In the genomic region with DNA sequence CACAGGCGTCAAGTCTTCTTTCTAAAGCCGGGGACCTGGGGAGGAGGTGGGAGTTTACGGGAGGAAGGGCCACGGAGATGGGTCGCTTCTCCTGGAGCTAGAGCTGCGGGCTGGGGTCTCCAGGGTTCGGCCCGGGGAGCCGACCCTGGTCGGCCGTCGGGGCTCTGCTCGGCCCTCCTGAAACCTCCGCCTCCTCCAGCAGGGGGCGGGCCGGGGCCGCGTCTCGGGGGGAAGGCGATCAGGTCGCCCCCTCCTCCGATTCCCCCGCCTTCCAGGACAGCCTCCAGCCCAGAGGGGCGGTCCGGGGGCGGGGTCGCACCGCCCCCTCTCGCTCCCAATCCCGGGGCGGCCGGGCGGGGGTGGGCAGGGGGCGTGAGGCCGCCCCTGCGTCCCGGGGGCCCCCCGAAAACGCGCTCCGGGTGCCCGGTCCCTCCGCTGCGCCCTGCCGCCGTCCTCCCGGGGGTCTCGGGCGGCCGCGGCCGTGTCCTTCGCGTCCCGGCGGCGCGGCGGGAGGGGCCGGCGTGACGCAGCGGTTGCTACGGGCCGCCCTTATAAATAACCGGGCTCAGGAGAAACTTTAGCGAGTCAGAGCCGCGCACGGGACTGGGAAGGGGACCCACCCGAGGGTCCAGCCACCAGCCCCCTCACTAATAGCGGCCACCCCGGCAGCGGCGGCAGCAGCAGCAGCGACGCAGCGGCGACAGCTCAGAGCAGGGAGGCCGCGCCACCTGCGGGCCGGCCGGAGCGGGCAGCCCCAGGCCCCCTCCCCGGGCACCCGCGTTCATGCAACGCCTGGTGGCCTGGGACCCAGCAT, we compare ENCODE assay signal across 1 cellular context.
TF ChIP-seq lines count a peak whose summit lies in the region.

CEBPB (plus strand) TSS at position 580 of the 814 bp plus-strand sequence; CDS start at position 784, 204 bp downstream.

TF ChIP-seq in HepG2, 621 proteins besides CTCF, POLR2A, EP300 and RAD21 (continued from another document and continues in another):
- no peak for TF ChIP-seq DMTF1 (CRISPR knock-in tag; IDR thresholded peaks at IDR 0.05)
- TF ChIP-seq PTBP1 (IDR thresholded peaks at IDR 0.05; ENCODE audit: low read depth, low read length, poor library complexity, severe bottlenecking), result peak; percentile 92
- TF ChIP-seq ZNF512B (CRISPR knock-in tag; IDR thresholded peaks at IDR 0.05; ENCODE audit: borderline replicate concordance), result peak; percentile 11; the same call in 1 of the 2 replicates
- TF ChIP-seq ZFX (CRISPR knock-in tag; IDR thresholded peaks at IDR 0.05; ENCODE audit: low read depth), result peak; percentile 86
- peak; percentile 44; the same call in 1 of the 2 replicates for TF ChIP-seq FOSL1 (CRISPR knock-in tag; IDR thresholded peaks at IDR 0.05; ENCODE audit: borderline replicate concordance)
- peak; percentile 86; the same call in 1 of the 2 replicates for TF ChIP-seq ZNF749 (CRISPR knock-in tag; IDR thresholded peaks at IDR 0.05; ENCODE audit: borderline replicate concordance)
- TF ChIP-seq, protein P1, sequence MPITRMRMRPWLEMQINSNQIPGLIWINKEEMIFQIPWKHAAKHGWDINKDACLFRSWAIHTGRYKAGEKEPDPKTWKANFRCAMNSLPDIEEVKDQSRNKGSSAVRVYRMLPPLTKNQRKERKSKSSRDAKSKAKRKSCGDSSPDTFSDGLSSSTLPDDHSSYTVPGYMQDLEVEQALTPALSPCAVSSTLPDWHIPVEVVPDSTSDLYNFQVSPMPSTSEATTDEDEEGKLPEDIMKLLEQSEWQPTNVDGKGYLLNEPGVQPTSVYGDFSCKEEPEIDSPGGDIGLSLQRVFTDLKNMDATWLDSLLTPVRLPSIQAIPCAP (CRISPR knock-in tag; IDR thresholded peaks at IDR 0.05; ENCODE audit: low read depth), result no peak
- peak; percentile 87 for TF ChIP-seq THAP11 (CRISPR knock-in tag; IDR thresholded peaks at IDR 0.05)
- TF ChIP-seq SMAD1 (CRISPR knock-in tag; IDR thresholded peaks at IDR 0.05; ENCODE audit: borderline replicate concordance, low read depth), result peak; percentile 97
- TF ChIP-seq HHEX (CRISPR knock-in tag; IDR thresholded peaks at IDR 0.05), result no peak
- TF ChIP-seq HNRNPLL (IDR thresholded peaks at IDR 0.05; ENCODE audit: low read depth, low read length, poor library complexity, severe bottlenecking), result peak; percentile 90
- peak; percentile 63 for TF ChIP-seq ZNF629 (CRISPR knock-in tag; conservative IDR thresholded peaks at IDR 0.05)
- TF ChIP-seq MIER2 (CRISPR knock-in tag; IDR thresholded peaks at IDR 0.05), result no peak
- no peak for TF ChIP-seq CBX2 (IDR thresholded peaks at IDR 0.05; ENCODE audit: low read depth, low read length)
- TF ChIP-seq CBX2 (CRISPR knock-in tag; IDR thresholded peaks at IDR 0.05; ENCODE audit: low read depth), result peak; percentile 61; the same call in 1 of the 2 replicates
- 0 out of 2 replicates have a peak, but pooled peaks have one; percentile 1 for TF ChIP-seq SNAI1 (CRISPR knock-in tag; IDR thresholded peaks at IDR 0.05; ENCODE audit: borderline replicate concordance)
- TF ChIP-seq STAG1 (CRISPR knock-in tag; IDR thresholded peaks at IDR 0.05), result peak; percentile 94
- peak; percentile 20; the same call in 1 of the 2 replicates for TF ChIP-seq YEATS2 (CRISPR knock-in tag; IDR thresholded peaks at IDR 0.05; ENCODE audit: borderline replicate concordance)
- TF ChIP-seq SNAPC4 (CRISPR knock-in tag; IDR thresholded peaks at IDR 0.05), result 0 out of 2 replicates have a peak, but pooled peaks have one; percentile 20
- TF ChIP-seq ZBTB4 (CRISPR knock-in tag; IDR thresholded peaks at IDR 0.05; ENCODE audit: borderline replicate concordance), result no peak; the same call in 1 of the 2 replicates
- TF ChIP-seq TEAD2 (CRISPR knock-in tag; IDR thresholded peaks at IDR 0.05), result peak; percentile 71; the same call in 1 of the 2 replicates
- TF ChIP-seq ZNF766 (CRISPR knock-in tag; IDR thresholded peaks at IDR 0.05; ENCODE audit: borderline replicate concordance), result peak; percentile 70; the same call in 1 of the 2 replicates
- TF ChIP-seq MIXL1 (CRISPR knock-in tag; IDR thresholded peaks at IDR 0.05), result peak; percentile 65; the same call in 1 of the 2 replicates
- no peak for TF ChIP-seq FOXA1 (IDR thresholded peaks at IDR 0.05)
- peak; percentile 61 for TF ChIP-seq FOXA1 (CRISPR knock-in tag; IDR thresholded peaks at IDR 0.05)
- TF ChIP-seq HOXD1 (CRISPR knock-in tag; IDR thresholded peaks at IDR 0.05), result peak; percentile 88; the same call in 1 of the 2 replicates
- TF ChIP-seq THYN1 (CRISPR knock-in tag; IDR thresholded peaks at IDR 0.05; ENCODE audit: borderline replicate concordance, low read depth), result peak; percentile 16; the same call in 1 of the 2 replicates
- TF ChIP-seq RNF2 (conservative IDR thresholded peaks at IDR 0.05; ENCODE audit: low read depth), result no peak; the same call in 1 of the 2 replicates
- TF ChIP-seq CENPX (CRISPR knock-in tag; IDR thresholded peaks at IDR 0.05), result no peak
- TF ChIP-seq RARA (CRISPR knock-in tag; IDR thresholded peaks at IDR 0.05), result peak; percentile 56; the same call in 1 of the 2 replicates
- TF ChIP-seq ZNF780A (CRISPR knock-in tag; IDR thresholded peaks at IDR 0.05), result no peak; the same call in 1 of the 2 replicates
- TF ChIP-seq NFKBIZ (CRISPR knock-in tag; IDR thresholded peaks at IDR 0.05), result peak; percentile 67; the same call in 1 of the 2 replicates
- peak; percentile 100 for TF ChIP-seq ZBTB25 (CRISPR knock-in tag; IDR thresholded peaks at IDR 0.05)
- no peak for TF ChIP-seq MNT (IDR thresholded peaks at IDR 0.05)
- peak; percentile 70; the same call in 1 of the 2 replicates for TF ChIP-seq ZNF367 (CRISPR knock-in tag; IDR thresholded peaks at IDR 0.05; ENCODE audit: borderline replicate concordance)
- TF ChIP-seq HNRNPK (IDR thresholded peaks at IDR 0.05; ENCODE audit: low read depth, low read length, poor library complexity, severe bottlenecking), result peak; percentile 91
